8 cellular contexts compared by ENCODE assay signal in genomic region chr16:15643453-15644305, GRCh38. TPM values are rescaled to one million over a fixed set of nuclear protein-coding genes. Genes with fewer than 3 reads are reported as not detected.
DNase-seq lines count a peak whose midpoint lies in the region; ATAC-seq and TF ChIP-seq lines count a peak whose summit lies in the region.

No MANE protein-coding gene starts in this region.

- peak in 2 of 3 experiments; percentile 40 to 44; a peak in 4 of 6 replicates for TF ChIP-seq CTCF in HCT116 (IDR thresholded peaks at IDR 0.05 in 2 of 3, conservative IDR thresholded peaks at IDR 0.05 in 1 of 3; ENCODE audit: borderline replicate concordance in 1 of 3, insufficient read depth in 1 of 3, low read depth in 2 of 3, low read length in 2 of 3)

- H3K9me3 ChIP-seq in HCT116 (ENCODE audit: control insufficient read depth in 1 of 2, insufficient read depth in 1 of 2, low read depth in 1 of 2, low read length in 2 of 2): no peaks in the 10 kb centered on the region
- H3K9me3 ChIP-seq in esophagus (ENCODE audit: control insufficient read depth in 2 of 2, insufficient read depth in 1 of 2, low read depth in 1 of 2, low read length in 1 of 2): no peaks in the 10 kb centered on the region
- no peaks in the 10 kb centered on the region for H3K9me3 ChIP-seq in muscle layer of colon (ENCODE audit: low read length)

- H3K4me3 ChIP-seq in HCT116 (replicated peaks in 1 of 2; ENCODE audit: low read depth in 1 of 2, low read length in 2 of 2) (peak overlapping the region; percentile 65 to 72), esophagus (ENCODE audit: low read depth in 1 of 2, low read length in 2 of 2) (peak overlapping the region; percentile 68 to 98), muscle layer of colon (ENCODE audit: low read depth in 1 of 2, low read length in 2 of 2) (peak overlapping the region; percentile 79 to 97)

- 5% methylated on average over 22 of the region's 22 CpGs for WGBS in esophagus, 2 donors

- peak overlapping the region; percentile 82 for H3K4me3 Mint-ChIP-seq in activated CD4-positive, alpha-beta memory T cell treated with anti-CD3 and anti-CD28 coated beads for 36 hours

- DNase-seq in COLO668 (lab: John Stamatoyannopoulos, UW; ENCODE audit: unreplicated experiment): peak; percentile 25
- DNase-seq in HCT116 (ENCODE audit: low read depth, low spot score): peak; percentile 44
- peak; percentile 48 for DNase-seq in NCI-H446 treated with DMSO at 0.1 percent for 48 hours (lab: John Stamatoyannopoulos, UW)
- DNase-seq in activated CD4-positive, alpha-beta memory T cell treated with anti-CD3 and anti-CD28 coated beads for 36 hours: peak; percentile 37
- no peak for DNase-seq in HK-2 (ENCODE audit: unreplicated experiment)

- H3K36me3 Mint-ChIP-seq in activated CD4-positive, alpha-beta memory T cell treated with anti-CD3 and anti-CD28 coated beads for 36 hours: peaks cover 10% of the 10 kb centered on the region

- peak; percentile 24; the same call in 1 of the 2 replicates for ATAC-seq in HCT116
- no peak for ATAC-seq in GM21825 (IDR thresholded peaks at IDR 0.05; ENCODE audit: unreplicated experiment)

- CTCF ChIA-PET in HCT116 (lab: Charles Lee): interaction anchor here (1.0 kb wide), 1 partner anchor 80 kb away, joined by 3 read pairs; no protein-coding TSS in a partner anchor
- CTCF ChIA-PET in activated CD4-positive, alpha-beta memory T cell treated with anti-CD3 and anti-CD28 coated beads for 36 hours (lab: Charles Lee): interaction anchor here (0.8 to 2.1 kb wide), 11 partner anchors 9 to 211 kb away, joined by 3 to 6 read pairs (median 4); no protein-coding TSS in a partner anchor

- H3K27me3 ChIP-seq in HCT116 (ENCODE audit: insufficient read depth, low read length) (no peaks in the 10 kb centered on the region), esophagus (ENCODE audit: control insufficient read depth in 1 of 2, insufficient read depth in 2 of 2, low read length in 2 of 2) (no peaks in the 10 kb centered on the region), muscle layer of colon (ENCODE audit: control insufficient read depth in 1 of 2, insufficient read depth in 2 of 2, low read length in 2 of 2) (no peaks in the 10 kb centered on the region)

- H3K4me1 ChIP-seq in HCT116 (ENCODE audit: control insufficient read depth in 1 of 2, insufficient read depth in 2 of 2, low read length in 2 of 2): peaks cover 33 to 50% of the 10 kb centered on the region in 2 experiments
- H3K4me1 ChIP-seq in esophagus (ENCODE audit: control insufficient read depth in 2 of 2, insufficient read depth in 2 of 2, low read length in 1 of 2): no peaks in the 10 kb centered on the region
- peaks cover 28% of the 10 kb centered on the region for H3K4me1 ChIP-seq in muscle layer of colon (ENCODE audit: insufficient read depth, low read length)

- POLR2A ChIA-PET in HCT116 (lab: Charles Lee): interaction anchor here (0.6 to 3.7 kb wide), 10 partner anchors 9 to 154 kb away, joined by 3 to 18 read pairs (median 3); no protein-coding TSS in a partner anchor
- POLR2A ChIA-PET in activated CD4-positive, alpha-beta memory T cell treated with anti-CD3 and anti-CD28 coated beads for 36 hours (lab: Charles Lee): interaction anchor here (1.4 to 2.2 kb wide), 2 partner anchors 53 to 245 kb away, joined by 5 to 9 read pairs; partner anchors contain the start of gene CEP20

- H4K20me1 ChIP-seq in HCT116 (ENCODE audit: insufficient read depth): no peaks in the 10 kb centered on the region

- intact Hi-C loops in HCT116 (cut with micrococcal nuclease): loop anchor here (2.0 kb wide), 2 partner anchors 53 to 149 kb away; no protein-coding TSS in a partner anchor
- intact Hi-C loops in activated CD4-positive, alpha-beta memory T cell treated with anti-CD3 and anti-CD28 coated beads for 36 hours (cut with micrococcal nuclease): loop anchor here (1.0 to 5.0 kb wide), 5 partner anchors 8 to 1011 kb away; partner anchors contain the start of genes BFAR and PARN

- peak overlapping the region; percentile 33 for H2AFZ ChIP-seq in HCT116 (ENCODE audit: low read depth, low read length, poor library complexity, severe bottlenecking)

- peak overlapping the region; percentile 88 for H3K27ac ChIP-seq in HCT116 (ENCODE audit: low read depth, low read length)
- peak overlapping the region; percentile 98 to 100 for H3K27ac ChIP-seq in esophagus (ENCODE audit: low read depth in 2 of 2, low read length in 1 of 2)
- H3K27ac ChIP-seq in muscle layer of colon (ENCODE audit: low read depth, low read length): peak overlapping the region; percentile 98

- H3K27me3 Mint-ChIP-seq in activated CD4-positive, alpha-beta memory T cell treated with anti-CD3 and anti-CD28 coated beads for 36 hours: no peaks in the 10 kb centered on the region

- H3K9ac ChIP-seq in HCT116 (ENCODE audit: low read length): peak overlapping the region; percentile 90
- H3K9ac ChIP-seq in muscle layer of colon (ENCODE audit: low read length): peak overlapping the region; percentile 96

- peaks cover 41% of the 10 kb centered on the region for H3K4me1 Mint-ChIP-seq in activated CD4-positive, alpha-beta memory T cell treated with anti-CD3 and anti-CD28 coated beads for 36 hours (ENCODE audit: low read depth)

- RAD21 ChIA-PET in HCT116 (lab: Charles Lee; ENCODE audit: low non-redundant PET in 1 of 2, low total read pairs in 2 of 2, uncharacterized antibody in 2 of 2, unreplicated experiment in 2 of 2): no interaction called here

- H3K36me3 ChIP-seq in HCT116 (ENCODE audit: control insufficient read depth in 1 of 2, insufficient read depth in 2 of 2, low read length in 2 of 2) (peaks cover 3 to 5% of the 10 kb centered on the region in 2 experiments), esophagus (ENCODE audit: control insufficient read depth in 2 of 2, insufficient read depth in 2 of 2, low read length in 1 of 2) (peaks cover 2 to 4% of the 10 kb centered on the region in 2 donors), muscle layer of colon (ENCODE audit: insufficient read depth, low read length) (peaks cover 2% of the 10 kb centered on the region)

- peaks cover 31% of the 10 kb centered on the region for H3K79me2 ChIP-seq in HCT116 (ENCODE audit: insufficient read depth, low read length)

- H3K4me2 ChIP-seq in HCT116 (ENCODE audit: low read length): peak overlapping the region; percentile 89

- no peaks in the 10 kb centered on the region for H3K9me3 Mint-ChIP-seq in activated CD4-positive, alpha-beta memory T cell treated with anti-CD3 and anti-CD28 coated beads for 36 hours

- TF ChIP-seq RAD21 in HCT116 (IDR thresholded peaks at IDR 0.05; ENCODE audit: low read depth): peak; percentile 27; the same call in 1 of the 2 replicates

- BruUV-seq in HCT116 (replicated peaks; lab: Mats Ljungman, UMichigan): TSS peak; percentile 86

- H3K9me2 ChIP-seq in HCT116 (ENCODE audit: insufficient read depth): no peaks in the 10 kb centered on the region

- no peak for TF ChIP-seq POLR2A in HCT116 (IDR thresholded peaks at IDR 0.05; ENCODE audit: borderline replicate concordance, extremely low read depth, insufficient read depth, insufficient read length)

- peak overlapping the region; percentile 98 for H3K27ac Mint-ChIP-seq in activated CD4-positive, alpha-beta memory T cell treated with anti-CD3 and anti-CD28 coated beads for 36 hours

TF ChIP-seq in HCT116, 20 proteins besides CTCF, POLR2A, EP300 and RAD21:
- TF ChIP-seq SP1 (IDR thresholded peaks at IDR 0.05; ENCODE audit: low read depth): no peak
- 0 out of 2 replicates have a peak, but pooled peaks have one; percentile 26 for TF ChIP-seq EGR1 (IDR thresholded peaks at IDR 0.05; ENCODE audit: low read depth)

RNA-seq across cellular contexts. Expression of gene MARF1, which starts 0.7 kb away (rescaled TPM):
- total RNA-seq in HCT116 (2021; ENCODE audit: unreplicated experiment): 59.4 TPM
- 22.0 and 22.9 TPM in 2 replicates for polyA plus RNA-seq in HCT116 (2012)
- 10 to 100 TPM; 61.9 to 62.6 TPM for total RNA-seq in activated CD4-positive, alpha-beta memory T cell treated with anti-CD3 and anti-CD28 coated beads for 36 hours
- 10 to 100 TPM in 1 of 2 donors, 1 to 10 TPM in 1; 9.9 to 10.3 TPM for polyA plus RNA-seq in esophagus

RNA-seq across cellular contexts. Expression of gene NDE1, which starts 6.4 kb away (rescaled TPM):
- total RNA-seq in HCT116 (2021; ENCODE audit: unreplicated experiment): 103 TPM
- polyA plus RNA-seq in HCT116 (2012): 70.0 and 86.2 TPM in 2 replicates
- 100 to 1,000 TPM; 117 to 119 TPM for total RNA-seq in activated CD4-positive, alpha-beta memory T cell treated with anti-CD3 and anti-CD28 coated beads for 36 hours
- polyA plus RNA-seq in esophagus: 10 to 100 TPM; 11.6 to 14.3 TPM
